In genomic region chr7:123958186-123958703, GRCh38 we compare ENCODE assay signal across 22 cellular contexts. TPM values are rescaled to one million over a fixed set of nuclear protein-coding genes. Genes with fewer than 3 reads are reported as not detected.
DNase-seq lines count a peak whose midpoint lies in the region; ATAC-seq and TF ChIP-seq lines count a peak whose summit lies in the region.
"Had no signal": no experiment of that assay in that cellular context is flagged by ENCODE, and none has a peak within 500 bp of the region (broad histone marks: within the 10 kb centered on the region; RNA-seq: fewer than 3 reads in every experiment).

No MANE protein-coding gene starts in this region.

- TF ChIP-seq CTCF in MCF 10A (IDR thresholded peaks at IDR 0.05; ENCODE audit: unreplicated experiment) (no peak), breast epithelium (IDR thresholded peaks at IDR 0.05) (no peak), mammary epithelial cell (conservative IDR thresholded peaks at IDR 0.05 in 1 of 2, IDR thresholded peaks at IDR 0.05 in 1 of 2; ENCODE audit: extremely low read depth in 1 of 2, insufficient read depth in 1 of 2, low read depth in 1 of 2, low read length in 2 of 2) (no peak), fibroblast of pulmonary artery (IDR thresholded peaks at IDR 0.05; ENCODE audit: low read length, missing control alignments) (no peak)

- H3K27ac ChIP-seq in breast epithelium, result no peak overlapping the region
- no peak overlapping the region for H3K27ac ChIP-seq in mammary epithelial cell (ENCODE audit: insufficient read depth, low read depth, low read length)

- H3K4me1 ChIP-seq in breast epithelium, result no peaks in the 10 kb centered on the region
- peaks cover 5% of the 10 kb centered on the region for H3K4me1 ChIP-seq in mammary epithelial cell (ENCODE audit: insufficient read depth, low read length)

- TF ChIP-seq POLR2A in breast epithelium (IDR thresholded peaks at IDR 0.05), result no peak

- H3K36me3 Mint-ChIP-seq in MCF 10A (ENCODE audit: insufficient read depth, unreplicated experiment), result no peaks in the 10 kb centered on the region
- H3K36me3 Mint-ChIP-seq: CD8-positive, alpha-beta T cell had no signal

- H3K4me2 ChIP-seq in mammary epithelial cell (ENCODE audit: insufficient read depth, low read depth, low read length), result no peak overlapping the region

- CTCF ChIA-PET in MCF 10A (lab: Yijun Ruan, JAX) (interaction anchor here (0.5 kb wide), 1 partner anchor 807 kb away, joined by 3 read pairs; no protein-coding TSS in a partner anchor), mammary epithelial cell (lab: Charles Lee; ENCODE audit: low non-redundant PET) (no interaction called here)

- no peak overlapping the region for H3K9ac ChIP-seq in mammary epithelial cell (ENCODE audit: insufficient read depth, low read length)

- H3K27ac Mint-ChIP-seq in MCF 10A (ENCODE audit: low read depth, unreplicated experiment), result peak overlapping the region; percentile 10
- H3K27ac Mint-ChIP-seq: CD8-positive, alpha-beta T cell; HFFc6 had no signal

- dilution Hi-C loops in mammary epithelial cell (cut with HindIII; ENCODE audit: low sequenced_read_pairs), result no loop called here

- BruUV-seq in MCF 10A (replicated peaks; lab: Mats Ljungman, UMichigan) (no TSS peak), mammary epithelial cell (replicated peaks; lab: Mats Ljungman, UMichigan) (no TSS peak)

- H3K4me3 Mint-ChIP-seq in MCF 10A (ENCODE audit: unreplicated experiment), result no peak overlapping the region
- H3K4me3 Mint-ChIP-seq: CD8-positive, alpha-beta T cell; HFFc6 had no signal

- H3K4me3 ChIP-seq in breast epithelium, result no peak overlapping the region
- no peak overlapping the region for H3K4me3 ChIP-seq in mammary epithelial cell (replicated peaks in 1 of 3; ENCODE audit: insufficient read depth in 1 of 3, low read depth in 2 of 3, low read length in 3 of 3)
- no peak overlapping the region for H3K4me3 ChIP-seq in fibroblast of pulmonary artery (replicated peaks; ENCODE audit: low read depth, low read length)

- no peaks in the 10 kb centered on the region for H3K9me3 ChIP-seq in breast epithelium
- H3K9me3 ChIP-seq in mammary epithelial cell (replicated peaks; ENCODE audit: insufficient read depth, low read length), result no peaks in the 10 kb centered on the region

- DNase-seq in MCF 10A (ENCODE audit: unreplicated experiment) (peak; percentile 67), breast epithelium (ENCODE audit: low spot score in 2 of 2) (no peak), mammary epithelial cell (peak; percentile 54), fibroblast of pulmonary artery (ENCODE audit: low read depth) (peak; percentile 8), kidney glomerular epithelial cell (lab: John Stamatoyannopoulos, UW) (no peak), Ammon's horn (ENCODE audit: low spot score) (no peak)
- DNase-seq: 8988T; C1 segment of cervical spinal cord; CD8-positive, alpha-beta T cell; HFFc6; KBM-7; NCI-H1105; NCI-H146; NCI-H2029; NCI-H2227 treated with DMSO at 0.1 percent for 48 hours; NCI-H510A treated with DMSO at 0.1 percent for 48 hours; NCI-H748 treated with DMSO at 0.1 percent for 48 hours had no signal

- H3K36me3 ChIP-seq in breast epithelium, result no peaks in the 10 kb centered on the region
- no peaks in the 10 kb centered on the region for H3K36me3 ChIP-seq in mammary epithelial cell (ENCODE audit: insufficient read depth, low read length)

- no peaks in the 10 kb centered on the region for H3K9me3 Mint-ChIP-seq in MCF 10A (ENCODE audit: unreplicated experiment)
- H3K9me3 Mint-ChIP-seq: CD8-positive, alpha-beta T cell had no signal

- H2AFZ ChIP-seq in mammary epithelial cell (ENCODE audit: low read depth, low read length), result no peak overlapping the region

- H4K20me1 ChIP-seq in mammary epithelial cell (ENCODE audit: insufficient read depth, low read length), result no peaks in the 10 kb centered on the region

- POLR2A ChIA-PET in MCF 10A (lab: Yijun Ruan, JAX), result no interaction called here

- WGBS in mammary epithelial cell (ENCODE audit: low coverage, missing lambda C conversion rate), result 33% methylated on average over 4 of the region's 4 CpGs

- H3K27me3 ChIP-seq in breast epithelium, result no peaks in the 10 kb centered on the region
- no peaks in the 10 kb centered on the region for H3K27me3 ChIP-seq in mammary epithelial cell (ENCODE audit: insufficient read depth, low read length)

- in situ Hi-C loops in mammary epithelial cell (cut with MboI; ENCODE audit: low sequenced_read_pairs in 2 of 2), result no loop called here

- H3K27me3 Mint-ChIP-seq in MCF 10A (ENCODE audit: insufficient read depth, unreplicated experiment), result no peaks in the 10 kb centered on the region

- ATAC-seq in GM18870 (IDR thresholded peaks at IDR 0.05; ENCODE audit: unreplicated experiment) (no peak), HG02763 (IDR thresholded peaks at IDR 0.05; ENCODE audit: unreplicated experiment) (no peak)
- ATAC-seq: CD8-positive, alpha-beta T cell; Right ventricle myocardium inferior had no signal

- intact Hi-C loops in MCF 10A (cut with micrococcal nuclease) (no loop called here), breast epithelium (cut with DNase I; ENCODE audit: low total_unique reads) (no loop called here), mammary epithelial cell (cut with micrococcal nuclease) (no loop called here)

- no peaks in the 10 kb centered on the region for H3K79me2 ChIP-seq in mammary epithelial cell (ENCODE audit: insufficient read depth, low read length)

- peaks cover 9% of the 10 kb centered on the region for H3K4me1 Mint-ChIP-seq in MCF 10A (ENCODE audit: insufficient read depth, unreplicated experiment)

RNA-seq across cellular contexts. Expression of gene SPAM1, which starts 33.2 kb away (rescaled TPM):
- total RNA-seq in MCF 10A (2022) (not detected in 2 replicates), breast epithelium (not detected), mammary epithelial cell (not detected)
- polyA plus RNA-seq in mammary epithelial cell, result not detected
- not detected for polyA minus RNA-seq in mammary epithelial cell
- total RNA-seq: CD8-positive, alpha-beta T cell; Daoy; HFFc6; HT-29; Right ventricle myocardium inferior had no signal

Comparison
In these comparisons a context has a peak if more than half of its experiments do, and no peak if none do; other contexts are left out.
1. DNase-seq: peak in MCF 10A (single experiment), mammary epithelial cell (single experiment) and fibroblast of pulmonary artery (single experiment); none in breast epithelium (0 of 2), kidney glomerular epithelial cell (single experiment) and Ammon's horn (single experiment).